1 cellular context compared by ENCODE assay signal in genomic region chr6:105553174-105553573, GRCh38.
TF ChIP-seq lines count a peak whose summit lies in the region.

No MANE protein-coding gene starts in this region.

TF ChIP-seq in HepG2, 621 proteins besides CTCF, POLR2A, EP300 and RAD21 (continued from another document):
- TF ChIP-seq NFAT5 (CRISPR knock-in tag; IDR thresholded peaks at IDR 0.05) = no peak
- TF ChIP-seq RXRA (CRISPR knock-in tag; IDR thresholded peaks at IDR 0.05) = no peak
